ENCODE assay signal across 8 cellular contexts in genomic region chr5:143824851-143825720, GRCh38. TPM values are rescaled to one million over a fixed set of nuclear protein-coding genes. Genes with fewer than 3 reads are reported as not detected.
DNase-seq lines count a peak whose midpoint lies in the region; ATAC-seq and TF ChIP-seq lines count a peak whose summit lies in the region.

No MANE protein-coding gene starts in this region.

- H3K27ac ChIP-seq in ascending aorta: no peak overlapping the region
- no peak overlapping the region for H3K27ac ChIP-seq in hepatocyte

- DNase-seq in DMS79 treated with DMSO at 0.1 percent for 48 hours (lab: John Stamatoyannopoulos, UW): peak; percentile 23
- DNase-seq in DMS79 (lab: John Stamatoyannopoulos, UW): no peak
- peak; percentile 69 for DNase-seq in NCI-H146 (lab: John Stamatoyannopoulos, UW)
- peak; percentile 57 to 83 (median 57) for DNase-seq in T-helper 17 cell
- DNase-seq in ascending aorta (ENCODE audit: low spot score in 2 of 2): peak; percentile 12 to 86
- DNase-seq in hepatocyte (ENCODE audit: low spot score): peak; percentile 89
- peak; percentile 29 for DNase-seq in skeletal muscle cell (ENCODE audit: low read depth)

- peaks cover 2% of the 10 kb centered on the region for H3K36me3 Mint-ChIP-seq in T-helper 17 cell (ENCODE audit: low read depth)

- H3K27me3 Mint-ChIP-seq in T-helper 17 cell: peaks cover 6% of the 10 kb centered on the region

- no peak overlapping the region for H3K27ac Mint-ChIP-seq in T-helper 17 cell

- 47% methylated on average over 8 of the region's 8 CpGs for WGBS in hepatocyte (ENCODE audit: low lambda C conversion rate, missing lambda C conversion rate)

- no peak overlapping the region for H3K4me2 ChIP-seq in hepatocyte

- no peak overlapping the region for H2AFZ ChIP-seq in hepatocyte

- no peak overlapping the region for H3K4me3 Mint-ChIP-seq in T-helper 17 cell

- H3K4me1 ChIP-seq in ascending aorta (no peaks in the 10 kb centered on the region), hepatocyte (ENCODE audit: insufficient read depth) (no peaks in the 10 kb centered on the region)

- peaks cover 13% of the 10 kb centered on the region for H3K4me1 Mint-ChIP-seq in T-helper 17 cell

- H3K9me2 ChIP-seq in hepatocyte (replicated peaks; ENCODE audit: insufficient read depth): no peaks in the 10 kb centered on the region

- H3K27me3 ChIP-seq in ascending aorta (no peaks in the 10 kb centered on the region), hepatocyte (no peaks in the 10 kb centered on the region)

- H3K79me2 ChIP-seq in hepatocyte: no peaks in the 10 kb centered on the region

- H3K36me3 ChIP-seq in ascending aorta (no peaks in the 10 kb centered on the region), hepatocyte (replicated peaks; ENCODE audit: insufficient read depth, low read depth) (no peaks in the 10 kb centered on the region)

- H3K9me3 ChIP-seq in T-helper 17 cell (ENCODE audit: control insufficient read depth, low read length, poor library complexity, severe bottlenecking) (no peaks in the 10 kb centered on the region), ascending aorta (no peaks in the 10 kb centered on the region), hepatocyte (ENCODE audit: low read depth) (no peaks in the 10 kb centered on the region)

- no peaks in the 10 kb centered on the region for H4K20me1 ChIP-seq in hepatocyte (ENCODE audit: insufficient read depth, poor library complexity, severe bottlenecking)

- no peak overlapping the region for H3K4me3 ChIP-seq in ascending aorta
- H3K4me3 ChIP-seq in hepatocyte: no peak overlapping the region
- no peak overlapping the region for H3K4me3 ChIP-seq in skeletal muscle cell (ENCODE audit: low read depth, low read length)

- ATAC-seq in HG02678 (IDR thresholded peaks at IDR 0.05; ENCODE audit: unreplicated experiment) (peak; percentile 68), T-helper 17 cell (peak; percentile 94)

- intact Hi-C loops in ascending aorta (cut with DNase I): loop anchor here (1.0 to 10.0 kb wide), 4 partner anchors 420 to 903 kb away; no protein-coding TSS in a partner anchor

- peak; percentile 71 to 98 (median 84) for TF ChIP-seq CTCF in ascending aorta (IDR thresholded peaks at IDR 0.05)
- peak; percentile 85 for TF ChIP-seq CTCF in hepatocyte (IDR thresholded peaks at IDR 0.05; ENCODE audit: poor library complexity)

RNA-seq across cellular contexts. Expression of gene HMHB1, which starts 13.1 kb away (rescaled TPM):
- total RNA-seq in T-helper 17 cell: not detected
- total RNA-seq in ascending aorta: not detected
- not detected in 2 replicates for total RNA-seq in hepatocyte
- not detected in 2 replicates for polyA plus RNA-seq in hepatocyte
